Comparison of ENCODE assay signal across 1 cellular context in the genomic region with DNA sequence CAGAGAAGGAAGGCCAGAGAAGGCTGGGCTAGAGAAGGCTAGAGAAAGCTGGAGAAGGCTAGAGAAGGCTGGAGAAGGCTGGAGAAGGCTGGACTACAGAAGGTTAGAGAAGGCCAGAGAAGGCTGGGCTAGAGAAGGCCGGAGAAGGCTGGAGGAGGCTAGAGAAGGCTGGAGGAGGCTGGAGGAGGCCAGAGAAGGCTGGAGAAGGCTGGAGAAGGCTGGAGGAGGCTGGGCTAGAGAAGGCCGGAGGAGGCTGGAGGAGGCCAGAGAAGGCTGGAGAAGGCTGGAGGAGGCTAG.
TF ChIP-seq lines count a peak whose summit lies in the region.

No MANE protein-coding gene starts in this region.

TF ChIP-seq in HepG2, 621 proteins besides CTCF, POLR2A, EP300 and RAD21:
- TF ChIP-seq, protein P1, sequence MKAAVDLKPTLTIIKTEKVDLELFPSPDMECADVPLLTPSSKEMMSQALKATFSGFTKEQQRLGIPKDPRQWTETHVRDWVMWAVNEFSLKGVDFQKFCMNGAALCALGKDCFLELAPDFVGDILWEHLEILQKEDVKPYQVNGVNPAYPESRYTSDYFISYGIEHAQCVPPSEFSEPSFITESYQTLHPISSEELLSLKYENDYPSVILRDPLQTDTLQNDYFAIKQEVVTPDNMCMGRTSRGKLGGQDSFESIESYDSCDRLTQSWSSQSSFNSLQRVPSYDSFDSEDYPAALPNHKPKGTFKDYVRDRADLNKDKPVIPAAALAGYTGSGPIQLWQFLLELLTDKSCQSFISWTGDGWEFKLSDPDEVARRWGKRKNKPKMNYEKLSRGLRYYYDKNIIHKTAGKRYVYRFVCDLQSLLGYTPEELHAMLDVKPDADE (CRISPR knock-in tag; IDR thresholded peaks at IDR 0.05): no peak
- TF ChIP-seq, protein P2, sequence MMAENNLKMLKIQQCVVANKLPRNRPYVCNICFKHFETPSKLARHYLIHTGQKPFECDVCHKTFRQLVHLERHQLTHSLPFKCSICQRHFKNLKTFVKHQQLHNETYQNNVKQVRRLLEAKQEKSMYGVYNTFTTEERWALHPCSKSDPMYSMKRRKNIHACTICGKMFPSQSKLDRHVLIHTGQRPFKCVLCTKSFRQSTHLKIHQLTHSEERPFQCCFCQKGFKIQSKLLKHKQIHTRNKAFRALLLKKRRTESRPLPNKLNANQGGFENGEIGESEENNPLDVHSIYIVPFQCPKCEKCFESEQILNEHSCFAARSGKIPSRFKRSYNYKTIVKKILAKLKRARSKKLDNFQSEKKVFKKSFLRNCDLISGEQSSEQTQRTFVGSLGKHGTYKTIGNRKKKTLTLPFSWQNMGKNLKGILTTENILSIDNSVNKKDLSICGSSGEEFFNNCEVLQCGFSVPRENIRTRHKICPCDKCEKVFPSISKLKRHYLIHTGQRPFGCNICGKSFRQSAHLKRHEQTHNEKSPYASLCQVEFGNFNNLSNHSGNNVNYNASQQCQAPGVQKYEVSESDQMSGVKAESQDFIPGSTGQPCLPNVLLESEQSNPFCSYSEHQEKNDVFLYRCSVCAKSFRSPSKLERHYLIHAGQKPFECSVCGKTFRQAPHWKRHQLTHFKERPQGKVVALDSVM (CRISPR knock-in tag; IDR thresholded peaks at IDR 0.05): 0 out of 2 replicates have a peak, but pooled peaks have one; percentile 68
